ENCODE assay signal across 16 cellular contexts in genomic region chr19:46755077-46755852, GRCh38. TPM values are rescaled to one million over a fixed set of nuclear protein-coding genes. Genes with fewer than 3 reads are reported as not detected.
DNase-seq lines count a peak whose midpoint lies in the region; ATAC-seq and TF ChIP-seq lines count a peak whose summit lies in the region.
"Had no signal": no experiment of that assay in that cellular context is flagged by ENCODE, and none has a peak within 500 bp of the region (broad histone marks: within the 10 kb centered on the region; RNA-seq: fewer than 3 reads in every experiment).

No MANE protein-coding gene starts in this region.

- DNase-seq in EH (ENCODE audit: low read depth) (peak; percentile 81), RWPE1 (ENCODE audit: low spot score) (no peak), fibroblast of the conjunctiva (ENCODE audit: low read depth) (peak; percentile 50), sciatic nerve (ENCODE audit: low spot score) (no peak), WERI-Rb-1 (no peak), ACHN (no peak), NCI-H1417 treated with DMSO at 0.1 percent for 48 hours (lab: John Stamatoyannopoulos, UW) (no peak)
- DNase-seq: activated naive CD4-positive, alpha-beta T cell; CD8-positive, alpha-beta memory T cell; left colon; NCI-H446; stimulated activated CD4-positive, alpha-beta T cell treated with anti-CD3 and anti-CD28 coated beads, Interleukin-4, amount 100 ng/mL, for 24 hours; stimulated activated naive CD8-positive, alpha-beta T cell treated with anti-CD3 and anti-CD28 coated beads, Interleukin-15, Interleukin-2, amounts not matched to agents 100 U/mL and 50 U/mL, for 24 hours had no signal

- H3K9me3 ChIP-seq in WERI-Rb-1 (ENCODE audit: severe bottlenecking), result no peaks in the 10 kb centered on the region
- H3K9me3 ChIP-seq: pancreas had no signal

- H3K27me3 ChIP-seq in WERI-Rb-1 (ENCODE audit: insufficient read depth, low read depth, severe bottlenecking), result no peaks in the 10 kb centered on the region
- H3K27me3 ChIP-seq: pancreas had no signal

- POLR2A ChIA-PET in RWPE1 (lab: Yijun Ruan, JAX; ENCODE audit: low non-redundant PET), result interaction anchor here (0.6 to 0.7 kb wide), 2 partner anchors 33 to 1579 kb away, joined by 3 to 4 read pairs; no protein-coding TSS in a partner anchor

- CTCF ChIA-PET in RWPE1 (lab: Yijun Ruan, JAX), result interaction anchor here (0.7 kb wide), 2 partner anchors 26 to 95 kb away, joined by 4 to 10 read pairs; partner anchors contain the start of gene AP2S1

- intact Hi-C loops in sciatic nerve (cut with DNase I), result no loop called here

- H3K27ac ChIP-seq in RWPE1, result peak overlapping the region; percentile 73
- H3K27ac ChIP-seq in WERI-Rb-1, result no peak overlapping the region
- H3K27ac ChIP-seq: pancreas had no signal

- no peak overlapping the region for H3K4me3 ChIP-seq in WERI-Rb-1 (ENCODE audit: low read depth, low read length)
- H3K4me3 ChIP-seq: pancreas had no signal

- peaks cover 32% of the 10 kb centered on the region for H3K36me3 ChIP-seq in WERI-Rb-1
- H3K36me3 ChIP-seq: pancreas had no signal

- in situ Hi-C loops in ACHN (cut with HindIII; ENCODE audit: low pct_ligation_motif_present, low pct_unique_long_range_greater_than_20kb, low sequenced_read_pairs), result no loop called here

- ATAC-seq in sciatic nerve (peak; percentile 9), HG02973 (IDR thresholded peaks at IDR 0.05; ENCODE audit: unreplicated experiment) (no peak)
- ATAC-seq: left colon; Panc1; stimulated activated naive CD8-positive, alpha-beta T cell treated with anti-CD3 and anti-CD28 coated beads, Interleukin-15, Interleukin-2, amounts not matched to agents 100 U/mL and 50 U/mL, for 24 hours had no signal

- TF ChIP-seq CTCF in RWPE1 (conservative IDR thresholded peaks at IDR 0.05; ENCODE audit: low read depth), result no peak
- no peak for TF ChIP-seq CTCF in WERI-Rb-1 (IDR thresholded peaks at IDR 0.05; ENCODE audit: low read depth, low read length)

RNA-seq across cellular contexts. Expression of gene STRN4, which starts 9.0 kb away (rescaled TPM):
- 70.5 TPM for total RNA-seq in sciatic nerve

RNA-seq across cellular contexts. Expression of gene FKRP, which starts 9.4 kb away (rescaled TPM):
- total RNA-seq in sciatic nerve, result 25.2 TPM

RNA-seq across cellular contexts. Expression of gene SLC1A5, which starts 33.1 kb away (rescaled TPM):
- 71.0 TPM for total RNA-seq in sciatic nerve

RNA-seq across cellular contexts. Expression of gene PRKD2, which starts 38.4 kb away (rescaled TPM):
- 54.0 TPM for total RNA-seq in sciatic nerve

Comparison
In these comparisons a context has a peak if more than half of its experiments do, and no peak if none do; other contexts are left out.
1. DNase-seq: peak in EH (single experiment) and fibroblast of the conjunctiva (single experiment); none in RWPE1 (single experiment), sciatic nerve (single experiment), WERI-Rb-1 (single experiment), ACHN (single experiment) and NCI-H1417 treated with DMSO at 0.1 percent for 48 hours (single experiment).